In genomic region chr1:32205401-32206370, GRCh38 we compare ENCODE assay signal across 8 cellular contexts. TPM values are rescaled to one million over a fixed set of nuclear protein-coding genes. Genes with fewer than 3 reads are reported as not detected.
A peak's percentile ranks its signal among the peaks of the same experiment; 100 is the strongest.
DNase-seq lines count a peak whose midpoint lies in the region; TF ChIP-seq lines count a peak whose summit lies in the region.

Gene IQCC (plus strand): TSS chr1:32205671. CDS start chr1:32205682, 11 bp downstream.

- no peak for TF ChIP-seq CTCF in OCI-LY7 (conservative IDR thresholded peaks at IDR 0.05; ENCODE audit: low read length)

- no peaks in the 10 kb centered on the region for H3K9me3 ChIP-seq in OCI-LY7 (ENCODE audit: low read length)

- peak within 1 kb of the TSS; percentile 8 for H3K27ac ChIP-seq in OCI-LY7 (ENCODE audit: low read depth, low read length, poor library complexity, severe bottlenecking)

- TSS peak; percentile 83 for BruUV-seq in OCI-LY7 (replicated peaks; lab: Mats Ljungman, UMichigan)

- intact Hi-C loops in OCI-LY7 (cut with micrococcal nuclease; ENCODE audit: unreplicated experiment): no loop called here

- peaks cover 42% of the 10 kb centered on the region for H3K4me1 ChIP-seq in OCI-LY7 (ENCODE audit: insufficient read depth, low read length, poor library complexity, severe bottlenecking)

- H2AFZ ChIP-seq in OCI-LY7 (ENCODE audit: low read length): peak within 1 kb of the TSS; percentile 53

- CTCF ChIA-PET in OCI-LY7 (lab: Charles Lee; ENCODE audit: unreplicated experiment): interaction anchor here (1.7 kb wide), 1 partner anchor 10 kb away, joined by 8 read pairs; no protein-coding TSS in a partner anchor

- peak within 1 kb of the TSS; percentile 96 for H3K4me2 ChIP-seq in OCI-LY7 (ENCODE audit: low read length)

- H3K9me2 ChIP-seq in OCI-LY7 (ENCODE audit: insufficient read depth, low read length): no peaks in the 10 kb centered on the region

- no peaks in the 10 kb centered on the region for H4K20me1 ChIP-seq in OCI-LY7 (ENCODE audit: insufficient read depth, low read length)

- H3K79me2 ChIP-seq in OCI-LY7 (ENCODE audit: insufficient read depth, low read depth, low read length): no peaks in the 10 kb centered on the region

- H3K4me3 ChIP-seq in Jurkat, Clone E6-1 (ENCODE audit: low read length): peak within 1 kb of the TSS; percentile 94
- peak within 1 kb of the TSS; percentile 94 for H3K4me3 ChIP-seq in OCI-LY7 (ENCODE audit: low read depth, low read length, poor library complexity, severe bottlenecking)

- POLR2A ChIA-PET in OCI-LY7 (lab: Charles Lee): interaction anchor here (1.4 to 1.8 kb wide), 2 partner anchors 11 to 26 kb away, joined by 5 to 6 read pairs; partner anchors contain the start of gene TXLNA

- peak; percentile 96 for DNase-seq in AG08395 (ENCODE audit: low spot score)
- DNase-seq in Jurkat, Clone E6-1 (ENCODE audit: low read depth, low spot score): peak; percentile 75
- DNase-seq in OCI-LY7 (ENCODE audit: low spot score): peak; percentile 89
- peak; percentile 85 for DNase-seq in activated T-cell treated with anti-CD3 and anti-CD28 coated beads, Interleukin-2, amount 50 U/mL, for 1 hour
- DNase-seq in erythroblast (lab: John Stamatoyannopoulos, UW): peak; percentile 91 to 94
- DNase-seq in mucosa of gallbladder (ENCODE audit: low spot score): peak; percentile 85
- DNase-seq in stimulated activated CD8-positive, alpha-beta memory T cell treated with anti-CD3 and anti-CD28 coated beads, Interleukin-4, amount 100 ng/mL, for 1 hour (ENCODE audit: low read depth in 2 of 2, low spot score in 1 of 2): peak; percentile 47 to 67

- peaks cover 16% of the 10 kb centered on the region for H3K36me3 ChIP-seq in OCI-LY7 (ENCODE audit: insufficient read depth, low read length)

- TF ChIP-seq POLR2A in GM19193 (IDR thresholded peaks at IDR 0.05; ENCODE audit: extremely low read depth, insufficient read depth, insufficient read length) (peak; percentile 73), erythroblast (IDR thresholded peaks at IDR 0.05; ENCODE audit: low read length) (peak; percentile 90)

RNA-seq across cellular contexts. Expression of gene IQCC, which starts in this region (rescaled TPM):
- polyA plus RNA-seq in Jurkat, Clone E6-1 (2012; ENCODE audit: insufficient read depth, insufficient read length): 16.4 TPM
- 12.1 and 14.5 TPM in 2 replicates for total RNA-seq in OCI-LY7 (2014; rRNA removed; shearing (Covaris generic))
- total RNA-seq in OCI-LY7 (2022): 8.0 and 8.4 TPM in 2 replicates
- total RNA-seq in mucosa of gallbladder: 3.5 TPM

Comparison
In these comparisons a context has a peak if more than half of its experiments do, and no peak if none do; other contexts are left out.
1. Peak in every context shown above with its lines: DNase-seq, H3K4me3 ChIP-seq and H3K27ac ChIP-seq.